1 cellular context compared by ENCODE assay signal in the genomic region with DNA sequence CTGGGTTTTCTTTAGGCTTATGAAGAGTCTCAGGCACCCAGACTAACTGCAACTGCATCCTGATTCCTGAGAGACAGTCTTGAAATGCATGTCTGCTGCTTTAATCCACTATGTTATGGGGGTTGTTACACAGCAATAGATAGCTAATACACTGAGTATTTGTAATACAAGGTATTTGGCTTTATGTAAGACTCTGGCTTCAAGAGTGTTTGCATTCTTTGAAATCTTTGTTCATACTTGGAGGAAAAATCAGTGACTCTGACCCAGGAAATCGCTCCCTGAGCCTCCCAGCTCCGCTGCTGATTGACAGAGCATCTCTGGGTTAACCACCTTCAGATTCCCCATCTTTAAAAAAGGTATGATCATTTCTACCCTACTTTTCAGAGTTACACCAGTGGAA.
TF ChIP-seq lines count a peak whose summit lies in the region.

No MANE protein-coding gene starts in this region.

TF ChIP-seq in IMR-90, 13 proteins besides CTCF, POLR2A, EP300 and RAD21 (continued from another document):
- TF ChIP-seq, protein P1, sequence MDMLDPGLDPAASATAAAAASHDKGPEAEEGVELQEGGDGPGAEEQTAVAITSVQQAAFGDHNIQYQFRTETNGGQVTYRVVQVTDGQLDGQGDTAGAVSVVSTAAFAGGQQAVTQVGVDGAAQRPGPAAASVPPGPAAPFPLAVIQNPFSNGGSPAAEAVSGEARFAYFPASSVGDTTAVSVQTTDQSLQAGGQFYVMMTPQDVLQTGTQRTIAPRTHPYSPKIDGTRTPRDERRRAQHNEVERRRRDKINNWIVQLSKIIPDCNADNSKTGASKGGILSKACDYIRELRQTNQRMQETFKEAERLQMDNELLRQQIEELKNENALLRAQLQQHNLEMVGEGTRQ (IDR thresholded peaks at IDR 0.05; ENCODE audit: low read depth, low read length), result no peak
- no peak for TF ChIP-seq MAZ (IDR thresholded peaks at IDR 0.05; ENCODE audit: borderline replicate concordance, low read depth, low read length)
- TF ChIP-seq NFE2L2 (IDR thresholded peaks at IDR 0.05; ENCODE audit: low read depth, low read length), result no peak
- TF ChIP-seq SMC3 (IDR thresholded peaks at IDR 0.05; ENCODE audit: low read depth, low read length), result no peak
- TF ChIP-seq MXI1 (IDR thresholded peaks at IDR 0.05; ENCODE audit: borderline replicate concordance, low read depth, low read length), result no peak
- TF ChIP-seq, protein P2, sequence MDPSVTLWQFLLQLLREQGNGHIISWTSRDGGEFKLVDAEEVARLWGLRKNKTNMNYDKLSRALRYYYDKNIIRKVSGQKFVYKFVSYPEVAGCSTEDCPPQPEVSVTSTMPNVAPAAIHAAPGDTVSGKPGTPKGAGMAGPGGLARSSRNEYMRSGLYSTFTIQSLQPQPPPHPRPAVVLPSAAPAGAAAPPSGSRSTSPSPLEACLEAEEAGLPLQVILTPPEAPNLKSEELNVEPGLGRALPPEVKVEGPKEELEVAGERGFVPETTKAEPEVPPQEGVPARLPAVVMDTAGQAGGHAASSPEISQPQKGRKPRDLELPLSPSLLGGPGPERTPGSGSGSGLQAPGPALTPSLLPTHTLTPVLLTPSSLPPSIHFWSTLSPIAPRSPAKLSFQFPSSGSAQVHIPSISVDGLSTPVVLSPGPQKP (IDR thresholded peaks at IDR 0.05; ENCODE audit: borderline replicate concordance, low read depth, low read length), result no peak
- no peak for TF ChIP-seq CHD1 (IDR thresholded peaks at IDR 0.05; ENCODE audit: low read depth, low read length)
